8 cellular contexts compared by ENCODE assay signal in the genomic region with DNA sequence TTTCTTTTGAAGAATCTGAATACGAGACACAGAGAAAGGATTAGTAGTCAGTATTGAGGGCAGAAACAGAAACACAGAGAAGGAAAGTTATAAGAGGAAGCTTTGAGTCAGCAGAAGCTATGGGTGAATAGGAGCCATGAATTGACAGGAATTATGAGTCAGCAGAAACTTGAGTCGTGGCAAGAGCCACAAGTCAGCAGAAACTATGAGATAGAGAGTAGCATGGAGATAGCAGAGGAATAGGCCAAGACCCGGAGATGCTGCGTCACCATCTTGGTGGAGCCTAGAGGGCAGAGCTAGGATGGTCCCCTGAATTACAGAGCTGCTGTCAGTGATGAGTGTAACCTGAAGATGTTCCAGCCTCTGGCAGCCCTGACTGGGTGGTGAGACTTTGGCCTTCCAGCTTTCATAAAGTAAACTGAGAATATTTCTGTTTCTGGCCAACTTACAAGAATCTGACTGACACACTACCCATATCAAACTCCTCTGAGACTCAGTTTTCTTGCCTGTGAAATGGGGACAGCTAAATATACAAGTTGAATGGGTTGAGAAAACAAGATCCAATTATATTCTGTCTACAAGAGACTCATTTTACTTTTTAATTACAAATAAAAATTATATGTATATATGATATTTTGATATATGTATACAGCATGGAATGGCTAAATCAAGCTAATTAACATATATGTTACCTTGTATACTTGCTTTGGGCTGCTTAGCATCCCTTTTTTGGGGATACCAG.
DNase-seq lines count a peak whose midpoint lies in the region; ATAC-seq, FAIRE-seq and TF ChIP-seq lines count a peak whose summit lies in the region.
"Not testable (repeated sequence)": the region's sequence is repeated elsewhere in the genome, so short reads cannot be mapped to it uniquely, and the experiment has no call there.

No MANE protein-coding gene starts in this region.

- not testable (repeated sequence) for H3K4me1 ChIP-seq in IMR-90 (ENCODE audit: control insufficient read depth, insufficient read depth, low read length); GM12878 (ENCODE audit: control insufficient read depth, insufficient read depth, low read length); left lung

- H2BK5ac ChIP-seq in IMR-90 (ENCODE audit: low read depth, low read length, poor library complexity, severe bottlenecking), result not testable (repeated sequence)

- H2AFZ ChIP-seq in IMR-90 (replicated peaks; ENCODE audit: low read length, poor library complexity); GM12878 (ENCODE audit: control insufficient read depth, low read depth, low read length): not testable (repeated sequence)

- not testable (repeated sequence) for H4K91ac ChIP-seq in IMR-90 (ENCODE audit: insufficient read depth, low read depth, low read length)

- POLR2A ChIA-PET in IMR-90 (lab: Charles Lee; ENCODE audit: unreplicated experiment); GM12878 (lab: Charles Lee): not testable (repeated sequence)

- SMC1A ChIA-PET in GM12878 (lab: Charles Lee; ENCODE audit: uncharacterized antibody, unreplicated experiment), result not testable (repeated sequence)

- in situ Hi-C loops in IMR-90 (cut with MboI; ENCODE audit: low sequenced_read_pairs), result not testable (repeated sequence)
- in situ Hi-C loops in GM12878 (cut with MboI), result loop anchor here (25.0 kb wide), 1 partner anchor 221 kb away; no protein-coding TSS in a partner anchor

- not testable (repeated sequence) for H3K36me3 ChIP-seq in IMR-90 (ENCODE audit: control insufficient read depth, insufficient read depth, low read length); GM12878 (ENCODE audit: control insufficient read depth in 2 of 2, insufficient read depth in 2 of 2, low read length in 1 of 2); left lung

- not testable (repeated sequence) for H3K14ac ChIP-seq in IMR-90 (replicated peaks; ENCODE audit: low read depth, low read length)

- H3K4ac ChIP-seq in IMR-90 (ENCODE audit: low read depth, low read length), result not testable (repeated sequence)

- not testable (repeated sequence) for H3K4me2 ChIP-seq in IMR-90 (ENCODE audit: low read depth, low read length); GM12878 (ENCODE audit: control insufficient read depth, insufficient read depth)

- H3K4me3 Mint-ChIP-seq in stimulated activated effector memory CD8-positive, alpha-beta T cell treated with anti-CD3 and anti-CD28 coated beads, Interleukin-12 subunit alpha, Interleukin-12 subunit beta, amount 100 ng/mL, for 72 hours, result not testable (repeated sequence)

- not testable (repeated sequence) for BruUV-seq in IMR-90 (replicated peaks; lab: Mats Ljungman, UMichigan); GM12878 (replicated peaks; lab: Mats Ljungman, UMichigan)

- H4K8ac ChIP-seq in IMR-90 (ENCODE audit: low read depth in 2 of 2, low read length in 2 of 2), result not testable (repeated sequence)

- not testable (repeated sequence) for H2BK20ac ChIP-seq in IMR-90 (ENCODE audit: low read depth, low read length)

- peak; percentile 45 for ATAC-seq in GM18511 (IDR thresholded peaks at IDR 0.05; ENCODE audit: unreplicated experiment)
- ATAC-seq in GM21529 (IDR thresholded peaks at IDR 0.05; ENCODE audit: unreplicated experiment), result peak; percentile 55
- peak; percentile 45 for ATAC-seq in HG02884 (IDR thresholded peaks at IDR 0.05; ENCODE audit: unreplicated experiment)
- ATAC-seq in IMR-90 (ENCODE audit: low read depth), result peak; percentile 66
- peak; percentile 85 to 87 for ATAC-seq in activated CD4-positive, CD25-positive, alpha-beta regulatory T cell treated with anti-CD3 and anti-CD28 coated beads, Interleukin-2, amount 50 U/mL, for 24 hours
- ATAC-seq in GM12878, result peak; percentile 58
- ATAC-seq in left lung, result peak; percentile 23
- ATAC-seq in stimulated activated effector memory CD8-positive, alpha-beta T cell treated with anti-CD3 and anti-CD28 coated beads, Interleukin-12 subunit alpha, Interleukin-12 subunit beta, amount 100 ng/mL, for 72 hours, result peak; percentile 91

- not testable (repeated sequence) for DNase-seq in IMR-90; GM12878 (ENCODE audit: low read depth, low spot score); left lung; stimulated activated effector memory CD8-positive, alpha-beta T cell treated with anti-CD3 and anti-CD28 coated beads, Interleukin-12 subunit alpha, Interleukin-12 subunit beta, amount 100 ng/mL, for 72 hours (ENCODE audit: low spot score in 2 of 2)

- not testable (repeated sequence) for H3K56ac ChIP-seq in IMR-90 (ENCODE audit: extremely low read depth, insufficient read depth, low read length)

- RAD21 ChIA-PET in GM12878 (lab: Charles Lee; ENCODE audit: unreplicated experiment), result not testable (repeated sequence)

- CTCF ChIA-PET in IMR-90 (lab: Yijun Ruan, JAX); GM12878 (lab: Yijun Ruan, JAX): not testable (repeated sequence)

- H3K27me3 ChIP-seq in IMR-90 (ENCODE audit: control insufficient read depth, insufficient read depth, low read length); GM12878 (replicated peaks in 1 of 2; ENCODE audit: control insufficient read depth in 2 of 2, insufficient read depth in 2 of 2, low read length in 1 of 2); left lung: not testable (repeated sequence)

- H3K9me1 ChIP-seq in IMR-90 (ENCODE audit: insufficient read depth, low read length), result not testable (repeated sequence)

- TF ChIP-seq EP300 in GM12878 (IDR thresholded peaks at IDR 0.05; ENCODE audit: borderline replicate concordance in 1 of 2, control insufficient read depth in 1 of 2, low read depth in 2 of 2, low read length in 2 of 2), result not testable (repeated sequence)

- intact Hi-C loops in IMR-90 (cut with micrococcal nuclease) (loop anchor here (5.0 kb wide), 1 partner anchor 876 kb away; no protein-coding TSS in a partner anchor), GM12878 (cut with micrococcal nuclease; ENCODE audit: unreplicated experiment) (loop anchor here (10.0 kb wide), 1 partner anchor 274 kb away; no protein-coding TSS in a partner anchor)
- intact Hi-C loops in left lung (cut with DNase I), result not testable (repeated sequence)

- not testable (repeated sequence) for H3K79me2 ChIP-seq in GM12878 (ENCODE audit: control insufficient read depth, insufficient read depth, low read length)

- no CpG with 5 or more reads among the region's 4 CpGs for WGBS in IMR-90 (ENCODE audit: extremely low coverage in 2 of 2, insufficient read length in 1 of 2), 2 experiments
- 0% methylated on average over 1 of the region's 4 CpGs for WGBS in GM12878 (ENCODE audit: insufficient coverage, insufficient replicate concordance, low lambda C conversion rate, missing lambda C conversion rate)

- H3K36me3 Mint-ChIP-seq in stimulated activated effector memory CD8-positive, alpha-beta T cell treated with anti-CD3 and anti-CD28 coated beads, Interleukin-12 subunit alpha, Interleukin-12 subunit beta, amount 100 ng/mL, for 72 hours, result not testable (repeated sequence)

- not testable (repeated sequence) for H3K9me3 Mint-ChIP-seq in stimulated activated effector memory CD8-positive, alpha-beta T cell treated with anti-CD3 and anti-CD28 coated beads, Interleukin-12 subunit alpha, Interleukin-12 subunit beta, amount 100 ng/mL, for 72 hours

- H2BK15ac ChIP-seq in IMR-90 (ENCODE audit: low read depth, low read length), result not testable (repeated sequence)

- H3K27ac ChIP-seq in IMR-90 (ENCODE audit: insufficient read depth, low read length); GM12878 (ENCODE audit: control insufficient read depth, insufficient read depth); left lung: not testable (repeated sequence)

- not testable (repeated sequence) for H3K27ac Mint-ChIP-seq in stimulated activated effector memory CD8-positive, alpha-beta T cell treated with anti-CD3 and anti-CD28 coated beads, Interleukin-12 subunit alpha, Interleukin-12 subunit beta, amount 100 ng/mL, for 72 hours

- not testable (repeated sequence) for H3K79me1 ChIP-seq in IMR-90 (ENCODE audit: low read depth in 1 of 2, low read length in 2 of 2)

- peak; percentile 13 for FAIRE-seq in GM12878 (lab: Jason Lieb, UNC)

- H3K4me1 Mint-ChIP-seq in stimulated activated effector memory CD8-positive, alpha-beta T cell treated with anti-CD3 and anti-CD28 coated beads, Interleukin-12 subunit alpha, Interleukin-12 subunit beta, amount 100 ng/mL, for 72 hours, result not testable (repeated sequence)

- not testable (repeated sequence) for TF ChIP-seq RAD21 in IMR-90 (IDR thresholded peaks at IDR 0.05; ENCODE audit: low read length); GM12878 (IDR thresholded peaks at IDR 0.05; ENCODE audit: insufficient read depth, low read depth, low read length)

- H3K9me3 ChIP-seq in IMR-90 (ENCODE audit: control insufficient read depth, insufficient read depth, low read length); GM12878 (replicated peaks; ENCODE audit: control insufficient read depth, insufficient read depth, low read length); left lung: not testable (repeated sequence)

- H2AK5ac ChIP-seq in IMR-90 (ENCODE audit: low read depth, low read length), result not testable (repeated sequence)

- not testable (repeated sequence) for H3K23ac ChIP-seq in IMR-90 (ENCODE audit: low read depth, low read length)

- H2AK9ac ChIP-seq in IMR-90 (replicated peaks; ENCODE audit: low read depth, low read length, poor library complexity), result not testable (repeated sequence)

- H3K18ac ChIP-seq in IMR-90 (ENCODE audit: low read depth, low read length), result not testable (repeated sequence)

- not testable (repeated sequence) for H3K9ac ChIP-seq in IMR-90 (ENCODE audit: low read depth, low read length); GM12878 (ENCODE audit: control insufficient read depth, insufficient read depth, low read length)

- not testable (repeated sequence) for H4K5ac ChIP-seq in IMR-90 (ENCODE audit: low read depth, low read length)

- not testable (repeated sequence) for H3K4me3 ChIP-seq in IMR-90 (ENCODE audit: insufficient read depth, low read depth, low read length); GM12878; left lung

- dilution Hi-C loops in IMR-90 (cut with HindIII; ENCODE audit: low sequenced_read_pairs, unreplicated experiment), result not testable (repeated sequence)

- not testable (repeated sequence) for H2BK120ac ChIP-seq in IMR-90 (ENCODE audit: low read depth, low read length)

- not testable (repeated sequence) for TF ChIP-seq POLR2A in IMR-90 (IDR thresholded peaks at IDR 0.05; ENCODE audit: low read depth, low read length); GM12878 (IDR thresholded peaks at IDR 0.05; ENCODE audit: low read depth, low read length)

- not testable (repeated sequence) for H4K20me1 ChIP-seq in IMR-90 (ENCODE audit: insufficient read depth, low read length); GM12878 (ENCODE audit: control insufficient read depth, insufficient read depth)

- not testable (repeated sequence) for TF ChIP-seq CTCF in IMR-90 (conservative IDR thresholded peaks at IDR 0.05; ENCODE audit: low read depth, low read length); GM12878 (IDR thresholded peaks at IDR 0.05 in 2 of 3, conservative IDR thresholded peaks at IDR 0.05 in 1 of 3; ENCODE audit: control insufficient read depth in 2 of 3, extremely low read depth in 1 of 3, insufficient read depth in 1 of 3, low read depth in 3 of 3, low read length in 3 of 3); left lung (IDR thresholded peaks at IDR 0.05)

Comparison
In these comparisons a context has a peak if more than half of its experiments do, and no peak if none do; other contexts are left out.
1. ATAC-seq: peak in every context shown above with its lines; median percentile 91 in stimulated activated effector memory CD8-positive, alpha-beta T cell treated with anti-CD3 and anti-CD28 coated beads, Interleukin-12 subunit alpha, Interleukin-12 subunit beta, amount 100 ng/mL, for 72 hours; 86 in activated CD4-positive, CD25-positive, alpha-beta regulatory T cell treated with anti-CD3 and anti-CD28 coated beads, Interleukin-2, amount 50 U/mL, for 24 hours; 66 in IMR-90; 58 in GM12878; 55 in GM21529; 45 in GM18511; 45 in HG02884; 23 in left lung.